ENCODE assay signal across 1 cellular context in genomic region chr20:20683922-20684321, GRCh38.
A peak's percentile ranks its signal among the peaks of the same experiment; 100 is the strongest.
TF ChIP-seq lines count a peak whose summit lies in the region.

No MANE protein-coding gene starts in this region.

TF ChIP-seq in K562, 482 proteins besides CTCF, POLR2A, EP300 and RAD21:
- no peak for TF ChIP-seq ZNF639 (CRISPR knock-in tag; conservative IDR thresholded peaks at IDR 0.05 in 1 of 2, IDR thresholded peaks at IDR 0.05 in 1 of 2)
- TF ChIP-seq ZZZ3 (IDR thresholded peaks at IDR 0.05), result no peak
- no peak for TF ChIP-seq HMGN3 (IDR thresholded peaks at IDR 0.05; ENCODE audit: borderline replicate concordance, extremely low read depth, insufficient read length, low read depth, low read length)
- no peak for TF ChIP-seq LCOR (CRISPR knock-in tag; IDR thresholded peaks at IDR 0.05)
- TF ChIP-seq PRDM10 (IDR thresholded peaks at IDR 0.05; ENCODE audit: partially characterized antibody), result peak; percentile 59
- TF ChIP-seq NFRKB (IDR thresholded peaks at IDR 0.05; ENCODE audit: low read depth), result no peak
- TF ChIP-seq ETV1 (tag; conservative IDR thresholded peaks at IDR 0.05; ENCODE audit: low read depth), result no peak
- TF ChIP-seq THAP7 (CRISPR knock-in tag; IDR thresholded peaks at IDR 0.05), result no peak
- no peak for TF ChIP-seq MCM2 (IDR thresholded peaks at IDR 0.05; ENCODE audit: low read depth)
